8 cellular contexts compared by ENCODE assay signal in the genomic region with DNA sequence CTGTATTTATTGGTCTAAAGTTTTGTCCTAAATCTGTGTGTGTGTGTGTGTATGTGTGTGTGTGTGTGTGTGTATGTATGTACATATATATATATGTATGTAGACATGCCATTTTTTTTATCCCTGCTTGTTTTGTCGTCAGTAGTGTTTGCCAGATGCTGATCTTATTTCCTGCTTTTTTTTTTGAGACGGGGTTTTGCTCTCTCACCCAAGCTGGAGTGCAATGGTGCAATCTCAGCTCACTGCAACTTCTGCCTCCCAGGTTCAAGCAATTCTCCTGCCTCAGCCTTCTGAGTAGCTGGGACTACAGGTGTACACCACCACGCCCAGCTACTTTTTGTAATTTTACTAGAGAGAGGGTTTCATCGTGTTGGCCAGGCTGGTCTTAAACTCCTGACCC. TPM values are rescaled to one million over a fixed set of nuclear protein-coding genes. Genes with fewer than 3 reads are reported as not detected.
DNase-seq lines count a peak whose midpoint lies in the region; ATAC-seq and TF ChIP-seq lines count a peak whose summit lies in the region.
"Not testable (repeated sequence)": the region's sequence is repeated elsewhere in the genome, so short reads cannot be mapped to it uniquely, and the experiment has no call there.

No MANE protein-coding gene starts in this region.

- BruUV-seq in PC-3 (replicated peaks; lab: Mats Ljungman, UMichigan), result not testable (repeated sequence)

- H3K36me3 Mint-ChIP-seq in CD14-positive monocyte, result not testable (repeated sequence)
- H3K36me3 Mint-ChIP-seq in activated CD4-positive, alpha-beta T cell treated with anti-CD3 and anti-CD28 coated beads, Interleukin-2, amount 10 ng/mL, durations not matched to agents 7 days and 5 days (ENCODE audit: low read depth), result peaks cover 29% of the 10 kb centered on the region

- H3K9ac ChIP-seq in PC-3 (ENCODE audit: low read length); skeletal muscle tissue (ENCODE audit: low read depth in 1 of 3, low read length in 3 of 3): not testable (repeated sequence)

- intact Hi-C loops in CD14-positive monocyte (cut with micrococcal nuclease); right lobe of liver (cut with DNase I): not testable (repeated sequence)
- intact Hi-C loops in PC-3 (cut with micrococcal nuclease), result loop anchor here (5.0 to 10.0 kb wide), 2 partner anchors 36 to 681 kb away; no protein-coding TSS in a partner anchor

- DNase-seq in CD14-positive monocyte (ENCODE audit: low spot score); activated CD4-positive, alpha-beta T cell treated with anti-CD3 and anti-CD28 coated beads, Interleukin-2, amount 10 ng/mL, durations not matched to agents 7 days and 5 days; epithelial cell of proximal tubule (ENCODE audit: low read depth); right lobe of liver: not testable (repeated sequence)
- DNase-seq in PC-3 (peak; percentile 16), amniotic epithelial cell (ENCODE audit: low read depth) (peak; percentile 33)

- H3K27me3 Mint-ChIP-seq in CD14-positive monocyte (ENCODE audit: low read depth in 3 of 3); activated CD4-positive, alpha-beta T cell treated with anti-CD3 and anti-CD28 coated beads, Interleukin-2, amount 10 ng/mL, durations not matched to agents 7 days and 5 days: not testable (repeated sequence)

- peak overlapping the region; percentile 72 to 92 (median 89) for H3K27ac Mint-ChIP-seq in CD14-positive monocyte
- H3K27ac Mint-ChIP-seq in activated CD4-positive, alpha-beta T cell treated with anti-CD3 and anti-CD28 coated beads, Interleukin-2, amount 10 ng/mL, durations not matched to agents 7 days and 5 days, result peak overlapping the region; percentile 57

- peak overlapping the region; percentile 55 to 78 for H3K4me3 Mint-ChIP-seq in CD14-positive monocyte
- peak overlapping the region; percentile 42 for H3K4me3 Mint-ChIP-seq in activated CD4-positive, alpha-beta T cell treated with anti-CD3 and anti-CD28 coated beads, Interleukin-2, amount 10 ng/mL, durations not matched to agents 7 days and 5 days

- WGBS in right lobe of liver (ENCODE audit: insufficient coverage, low coverage, low lambda C conversion rate, missing lambda C conversion rate), result 11% methylated on average over 4 of the region's 4 CpGs

- H4K20me1 ChIP-seq in PC-3 (ENCODE audit: low read length), result peaks cover 81% of the 10 kb centered on the region

- CTCF ChIA-PET in HEK293 (lab: Yijun Ruan, JAX), result interaction anchor here (1.2 kb wide), 1 partner anchor 28 kb away, joined by 5 read pairs; no protein-coding TSS in a partner anchor
- CTCF ChIA-PET in PC-3 (lab: Charles Lee), result not testable (repeated sequence)
- CTCF ChIA-PET in activated CD4-positive, alpha-beta T cell treated with anti-CD3 and anti-CD28 coated beads, Interleukin-2, amount 10 ng/mL, durations not matched to agents 7 days and 5 days (lab: Charles Lee), result interaction anchor here (1.5 kb wide), 1 partner anchor 79 kb away, joined by 3 read pairs; no protein-coding TSS in a partner anchor

- H3F3A ChIP-seq in PC-3 (ENCODE audit: low read length, unreplicated experiment), result not testable (repeated sequence)

- H3K79me2 ChIP-seq in PC-3 (ENCODE audit: low read length), result peaks cover 100% of the 10 kb centered on the region

- H3K4me3 ChIP-seq in HEK293 (ENCODE audit: low read depth, low read length), result not testable (repeated sequence)
- H3K4me3 ChIP-seq in PC-3 (ENCODE audit: low read length) (peak overlapping the region; percentile 47), epithelial cell of proximal tubule (ENCODE audit: low read depth, low read length) (peak overlapping the region; percentile 35), right lobe of liver (peak overlapping the region in 1 of 3 donors; percentile 8), skeletal muscle tissue (ENCODE audit: low read length in 3 of 3) (peak overlapping the region; percentile 10 to 22 (median 20))

- peaks cover 75% of the 10 kb centered on the region for H3K4me1 Mint-ChIP-seq in CD14-positive monocyte
- H3K4me1 Mint-ChIP-seq in activated CD4-positive, alpha-beta T cell treated with anti-CD3 and anti-CD28 coated beads, Interleukin-2, amount 10 ng/mL, durations not matched to agents 7 days and 5 days, result peaks cover 74% of the 10 kb centered on the region

- H3K27ac ChIP-seq in HEK293 (ENCODE audit: extremely low read depth, low read depth, low read length); PC-3 (ENCODE audit: low read length); right lobe of liver; skeletal muscle tissue (ENCODE audit: low read depth, low read length): not testable (repeated sequence)

- H2AFZ ChIP-seq in PC-3 (ENCODE audit: low read length), result not testable (repeated sequence)

- not testable (repeated sequence) for TF ChIP-seq CTCF in CD14-positive monocyte (IDR thresholded peaks at IDR 0.05); HEK293 (tag by site-specific recombination; IDR thresholded peaks at IDR 0.05); PC-3 (conservative IDR thresholded peaks at IDR 0.05; ENCODE audit: low read depth, low read length); epithelial cell of proximal tubule (conservative IDR thresholded peaks at IDR 0.05; ENCODE audit: low read depth, low read length); right lobe of liver (IDR thresholded peaks at IDR 0.05)

- H3K27me3 ChIP-seq in PC-3 (ENCODE audit: low read length); right lobe of liver; skeletal muscle tissue (ENCODE audit: control insufficient read depth in 3 of 3, insufficient read depth in 3 of 3, low read length in 3 of 3): not testable (repeated sequence)

- TF ChIP-seq POLR2A in right lobe of liver (IDR thresholded peaks at IDR 0.05), result not testable (repeated sequence)

- H3K4me1 ChIP-seq in HEK293 (ENCODE audit: control insufficient read depth, insufficient read depth, low read length) (peaks cover 37% of the 10 kb centered on the region), PC-3 (ENCODE audit: insufficient read depth, low read length) (peaks cover 44% of the 10 kb centered on the region), right lobe of liver (peaks cover 0 to 31% (median 2%) of the 10 kb centered on the region in 4 donors), skeletal muscle tissue (ENCODE audit: control insufficient read depth in 3 of 3, insufficient read depth in 3 of 3, low read length in 3 of 3) (peaks cover 7 to 27% (median 25%) of the 10 kb centered on the region in 3 donors)

- H3K9me3 Mint-ChIP-seq in CD14-positive monocyte; activated CD4-positive, alpha-beta T cell treated with anti-CD3 and anti-CD28 coated beads, Interleukin-2, amount 10 ng/mL, durations not matched to agents 7 days and 5 days: not testable (repeated sequence)

- not testable (repeated sequence) for ATAC-seq in PC-3
- peak; percentile 33 to 50 (median 44) for ATAC-seq in right lobe of liver

- not testable (repeated sequence) for H3K9me3 ChIP-seq in HEK293 (ENCODE audit: control insufficient read depth, insufficient read depth, low read depth, low read length); PC-3 (ENCODE audit: low read length); right lobe of liver; skeletal muscle tissue (ENCODE audit: control insufficient read depth in 3 of 3, low read length in 3 of 3)

- not testable (repeated sequence) for H3K36me3 ChIP-seq in HEK293 (ENCODE audit: control insufficient read depth in 2 of 2, insufficient read depth in 1 of 2, low read length in 2 of 2); PC-3 (ENCODE audit: low read depth, low read length); right lobe of liver; skeletal muscle tissue (ENCODE audit: control insufficient read depth in 3 of 3, insufficient read depth in 3 of 3, low read length in 3 of 3)

- H3K9me2 ChIP-seq in PC-3 (replicated peaks; ENCODE audit: low read length), result not testable (repeated sequence)

- POLR2A ChIA-PET in HEK293 (lab: Yijun Ruan, JAX); PC-3 (lab: Charles Lee; ENCODE audit: unreplicated experiment); activated CD4-positive, alpha-beta T cell treated with anti-CD3 and anti-CD28 coated beads, Interleukin-2, amount 10 ng/mL, durations not matched to agents 7 days and 5 days (lab: Charles Lee): not testable (repeated sequence)

- H3K4me2 ChIP-seq in PC-3 (ENCODE audit: low read length), result peak overlapping the region; percentile 68

RNA-seq across cellular contexts. Expression of a gene that starts 6.1 kb away (rescaled TPM):
- 1 to 10 TPM; 7.2 to 9.6 TPM for polyA plus RNA-seq in CD14-positive monocyte
- total RNA-seq in PC-3 (2014; rRNA removed) (28.3 and 54.4 TPM in 2 replicates), epithelial cell of proximal tubule (23.9 and 25.8 TPM in 2 replicates), right lobe of liver (10 to 100 TPM; 14.7 to 22.7 (median 18.7) TPM), skeletal muscle tissue (62.1 TPM)
- total RNA-seq in activated CD4-positive, alpha-beta T cell treated with anti-CD3 and anti-CD28 coated beads, Interleukin-2, amount 10 ng/mL, durations not matched to agents 7 days and 5 days, result 10 to 100 TPM; 50.3 to 56.0 TPM
